ENCODE assay signal across 23 cellular contexts in the genomic region with DNA sequence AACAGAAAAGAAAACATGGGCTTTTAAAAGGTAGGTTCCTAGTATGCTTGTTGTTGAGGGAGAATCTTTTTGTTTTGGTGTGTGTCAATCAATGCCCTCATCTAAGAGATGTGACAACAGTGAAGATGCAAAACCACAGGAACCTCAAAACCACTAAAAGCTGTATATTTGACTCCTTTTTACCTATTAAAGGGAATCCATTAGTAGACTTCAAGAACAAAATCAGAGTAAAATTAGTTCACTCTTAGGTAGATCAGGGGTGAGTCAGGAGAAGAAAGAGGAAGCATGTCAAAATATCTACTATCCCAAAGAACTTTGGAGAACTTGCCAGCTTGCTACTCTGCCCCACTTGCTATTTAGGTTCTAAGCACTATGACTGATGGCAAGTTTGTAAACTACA.
DNase-seq lines count a peak whose midpoint lies in the region; ATAC-seq and TF ChIP-seq lines count a peak whose summit lies in the region.
"Had no signal": no experiment of that assay in that cellular context is flagged by ENCODE, and none has a peak within 500 bp of the region (broad histone marks: within the 10 kb centered on the region; RNA-seq: fewer than 3 reads in every experiment).

No MANE protein-coding gene starts in this region.

- H3K4me3 Mint-ChIP-seq in activated T-helper 17 cell treated with anti-CD3 and anti-CD28 coated beads, Interleukin-2, amount 50 U/mL, for 72 hours: peak overlapping the region; percentile 6
- H3K4me3 Mint-ChIP-seq: memory B cell; stimulated activated memory B cell treated with anti-CD40 and anti-IgM and Interleukin-4, amounts not matched to agents 10 μg/mL and 1 μg/mL and 100 μg/mL, for 72 hours; T-helper 2 cell treated with Interferon-gamma antibody and Interleukin-4, amounts not matched to agents 5 μg/mL and 100 μg/mL, for 36 hours had no signal

- peaks cover 0 to 4% of the 10 kb centered on the region in 2 donors for H3K9me3 ChIP-seq in left lung
- H3K9me3 ChIP-seq: adrenal gland, thoracic aorta had no signal

- H3K36me3 ChIP-seq in left lung: no peaks in the 10 kb centered on the region
- H3K36me3 ChIP-seq: adrenal gland, breast epithelium, thoracic aorta, WERI-Rb-1 had no signal

- no peaks in the 10 kb centered on the region for H3K27me3 Mint-ChIP-seq in activated T-helper 17 cell treated with anti-CD3 and anti-CD28 coated beads, Interleukin-2, amount 50 U/mL, for 72 hours
- H3K27me3 Mint-ChIP-seq: memory B cell; stimulated activated memory B cell treated with anti-CD40 and anti-IgM and Interleukin-4, amounts not matched to agents 10 μg/mL and 1 μg/mL and 100 μg/mL, for 72 hours had no signal

- ATAC-seq in activated naive CD4-positive, alpha-beta T cell treated with anti-CD3 and anti-CD28 coated beads, Interleukin-2, amount 50 U/mL, for 72 hours: peak; percentile 45 to 81
- peak; percentile 80 for ATAC-seq in activated T-helper 17 cell treated with anti-CD3 and anti-CD28 coated beads, Interleukin-2, amount 50 U/mL, for 72 hours (replicated peaks)
- ATAC-seq in left lung (no peak), HG02840 (IDR thresholded peaks at IDR 0.05; ENCODE audit: low FRiP score, unreplicated experiment) (no peak)
- ATAC-seq: Panc1; stimulated activated memory B cell treated with anti-CD40 and anti-IgM and Interleukin-4, amounts not matched to agents 10 μg/mL and 1 μg/mL and 100 μg/mL, for 72 hours had no signal

- no peak overlapping the region for H3K4me3 ChIP-seq in Jurkat, Clone E6-1 (ENCODE audit: low read length)
- H3K4me3 ChIP-seq in left lung: no peak overlapping the region
- H3K4me3 ChIP-seq: adrenal gland, breast epithelium, coronary artery, SK-N-MC, thoracic aorta had no signal

- no peak overlapping the region for H3K27ac Mint-ChIP-seq in activated naive CD4-positive, alpha-beta T cell treated with anti-CD3 and anti-CD28 coated beads, Interleukin-2, amount 50 U/mL, for 72 hours
- H3K27ac Mint-ChIP-seq in activated T-helper 17 cell treated with anti-CD3 and anti-CD28 coated beads, Interleukin-2, amount 50 U/mL, for 72 hours: peak overlapping the region; percentile 37
- H3K27ac Mint-ChIP-seq: memory B cell; stimulated activated memory B cell treated with anti-CD40 and anti-IgM and Interleukin-4, amounts not matched to agents 10 μg/mL and 1 μg/mL and 100 μg/mL, for 72 hours; T-helper 2 cell treated with Interferon-gamma antibody and Interleukin-4, amounts not matched to agents 5 μg/mL and 100 μg/mL, for 36 hours had no signal

- H3K4me1 Mint-ChIP-seq in activated T-helper 17 cell treated with anti-CD3 and anti-CD28 coated beads, Interleukin-2, amount 50 U/mL, for 72 hours: peaks cover 7% of the 10 kb centered on the region

- no peaks in the 10 kb centered on the region for H3K27me3 ChIP-seq in left lung
- H3K27me3 ChIP-seq: adrenal gland, breast epithelium had no signal

- DNase-seq in activated naive CD4-positive, alpha-beta T cell treated with anti-CD3 and anti-CD28 coated beads, Interleukin-2, amount 50 U/mL, for 72 hours (ENCODE audit: low spot score in 2 of 2): no peak
- no peak for DNase-seq in activated naive CD4-positive, alpha-beta T cell treated with anti-CD3 and anti-CD28 coated beads, Interleukin-2, amount 50 U/mL, for 16 hours
- DNase-seq in Jurkat, Clone E6-1 (ENCODE audit: low read depth, low spot score): peak; percentile 64
- DNase-seq in left lung (no peak), NCI-H2107 (lab: John Stamatoyannopoulos, UW) (no peak)
- DNase-seq: adrenal gland; DMS53; GF-D8; NCI-H187 treated with DMSO at 0.1 percent for 48 hours; NCI-H345; occipital lobe; stimulated activated CD4-positive, alpha-beta T cell treated with anti-CD3 and anti-CD28 coated beads, Interleukin-2, amount 100 ng/mL, for 24 hours; WERI-Rb-1 had no signal

- intact Hi-C loops in left lung (cut with DNase I): no loop called here

- no peaks in the 10 kb centered on the region for H3K4me1 ChIP-seq in left lung
- H3K4me1 ChIP-seq: adrenal gland, breast epithelium had no signal

- peaks cover 0 to 4% of the 10 kb centered on the region in 2 donors for H3K36me3 Mint-ChIP-seq in activated naive CD4-positive, alpha-beta T cell treated with anti-CD3 and anti-CD28 coated beads, Interleukin-2, amount 50 U/mL, for 72 hours
- H3K36me3 Mint-ChIP-seq in activated T-helper 17 cell treated with anti-CD3 and anti-CD28 coated beads, Interleukin-2, amount 50 U/mL, for 72 hours (ENCODE audit: low read depth): no peaks in the 10 kb centered on the region
- H3K36me3 Mint-ChIP-seq: memory B cell had no signal

- no peak for TF ChIP-seq CTCF in left lung (IDR thresholded peaks at IDR 0.05)

- H3K27ac ChIP-seq in left lung: no peak overlapping the region
- H3K27ac ChIP-seq: adrenal gland, breast epithelium, coronary artery, SK-N-MC, thoracic aorta, WERI-Rb-1 had no signal

- H3K9me3 Mint-ChIP-seq in activated naive CD4-positive, alpha-beta T cell treated with anti-CD3 and anti-CD28 coated beads, Interleukin-2, amount 50 U/mL, for 72 hours: peaks cover 3 to 7% of the 10 kb centered on the region in 2 donors
- H3K9me3 Mint-ChIP-seq in activated T-helper 17 cell treated with anti-CD3 and anti-CD28 coated beads, Interleukin-2, amount 50 U/mL, for 72 hours: peaks cover 3% of the 10 kb centered on the region
- H3K9me3 Mint-ChIP-seq: stimulated activated memory B cell treated with anti-CD40 and anti-IgM and Interleukin-4, amounts not matched to agents 10 μg/mL and 1 μg/mL and 100 μg/mL, for 72 hours had no signal

Comparison
In these comparisons a context has a peak if more than half of its experiments do, and no peak if none do; other contexts are left out.
1. ATAC-seq: peak in activated naive CD4-positive, alpha-beta T cell treated with anti-CD3 and anti-CD28 coated beads, Interleukin-2, amount 50 U/mL, for 72 hours (2 of 2) and activated T-helper 17 cell treated with anti-CD3 and anti-CD28 coated beads, Interleukin-2, amount 50 U/mL, for 72 hours (single experiment); none in left lung (single experiment) and HG02840 (single experiment).